In genomic region chr5:95631265-95631957, GRCh38 we compare ENCODE assay signal across 9 cellular contexts. TPM values are rescaled to one million over a fixed set of nuclear protein-coding genes. Genes with fewer than 3 reads are reported as not detected.
A peak's percentile ranks its signal among the peaks of the same experiment; 100 is the strongest.
DNase-seq lines count a peak whose midpoint lies in the region; ATAC-seq and TF ChIP-seq lines count a peak whose summit lies in the region.
"Had no signal": no experiment of that assay in that cellular context is flagged by ENCODE, and none has a peak within 500 bp of the region (broad histone marks: within the 10 kb centered on the region; RNA-seq: fewer than 3 reads in every experiment).

No MANE protein-coding gene starts in this region.

- peak overlapping the region; percentile 96 for H3K27ac Mint-ChIP-seq in activated CD8-positive, alpha-beta T cell treated with anti-CD3 and anti-CD28 coated beads for 36 hours

- peaks cover 18% of the 10 kb centered on the region for H3K4me1 Mint-ChIP-seq in activated CD8-positive, alpha-beta T cell treated with anti-CD3 and anti-CD28 coated beads for 36 hours (ENCODE audit: low read depth)

- no peaks in the 10 kb centered on the region for H3K27me3 ChIP-seq in left lung
- no peaks in the 10 kb centered on the region for H3K27me3 ChIP-seq in prostate gland (replicated peaks; ENCODE audit: insufficient read depth)

- TF ChIP-seq POLR2A in prostate gland (IDR thresholded peaks at IDR 0.05): no peak

- H3K27ac ChIP-seq in left lung (no peak overlapping the region), prostate gland (no peak overlapping the region)

- peak; percentile 3 for ATAC-seq in HG02798 (IDR thresholded peaks at IDR 0.05; ENCODE audit: poor library complexity, unreplicated experiment)
- ATAC-seq in activated CD8-positive, alpha-beta T cell treated with anti-CD3 and anti-CD28 coated beads for 36 hours: peak; percentile 7
- ATAC-seq in left lung: peak; percentile 30

- TF ChIP-seq CTCF in activated CD8-positive, alpha-beta T cell treated with anti-CD3 and anti-CD28 coated beads for 36 hours (IDR thresholded peaks at IDR 0.05): no peak
- TF ChIP-seq CTCF in left lung (IDR thresholded peaks at IDR 0.05) (no peak), prostate gland (IDR thresholded peaks at IDR 0.05) (no peak)

- peaks cover 5% of the 10 kb centered on the region for H3K36me3 Mint-ChIP-seq in activated CD8-positive, alpha-beta T cell treated with anti-CD3 and anti-CD28 coated beads for 36 hours (ENCODE audit: low read depth)

- POLR2A ChIA-PET in activated CD8-positive, alpha-beta T cell treated with anti-CD3 and anti-CD28 coated beads for 36 hours (lab: Charles Lee): interaction anchor here (1.0 to 2.7 kb wide), 5 partner anchors 9 to 239 kb away, joined by 3 to 23 read pairs (median 5); no protein-coding TSS in a partner anchor

- no peaks in the 10 kb centered on the region for H3K9me3 ChIP-seq in left lung
- H3K9me3 ChIP-seq in prostate gland: no peaks in the 10 kb centered on the region

- H3K36me3 ChIP-seq in left lung (no peaks in the 10 kb centered on the region), prostate gland (no peaks in the 10 kb centered on the region)

- intact Hi-C loops in activated CD8-positive, alpha-beta T cell treated with anti-CD3 and anti-CD28 coated beads for 36 hours (cut with micrococcal nuclease): no loop called here
- intact Hi-C loops in left lung (cut with DNase I) (no loop called here), prostate gland (cut with DNase I) (no loop called here)

- no peaks in the 10 kb centered on the region for H3K27me3 Mint-ChIP-seq in activated CD8-positive, alpha-beta T cell treated with anti-CD3 and anti-CD28 coated beads for 36 hours

- H3K4me3 ChIP-seq in left lung (no peak overlapping the region), prostate gland (no peak overlapping the region)

- DNase-seq in Daoy (ENCODE audit: low read depth): peak; percentile 41
- DNase-seq in activated CD8-positive, alpha-beta T cell treated with anti-CD3 and anti-CD28 coated beads for 36 hours: no peak
- no peak for DNase-seq in left lung
- DNase-seq in hypothalamus (lab: John Stamatoyannopoulos, UW): no peak
- no peak for DNase-seq in epidermal melanocyte (ENCODE audit: insufficient read length, low spot score)
- DNase-seq in SIG-M5 (lab: John Stamatoyannopoulos, UW): no peak
- DNase-seq in prostate gland (ENCODE audit: low spot score): no peak
- DNase-seq: anterior cingulate cortex had no signal

- peak overlapping the region; percentile 34 for H3K4me3 Mint-ChIP-seq in activated CD8-positive, alpha-beta T cell treated with anti-CD3 and anti-CD28 coated beads for 36 hours

- H3K4me1 ChIP-seq in left lung: peaks cover 0 to 12% of the 10 kb centered on the region in 2 donors
- no peaks in the 10 kb centered on the region for H3K4me1 ChIP-seq in prostate gland (replicated peaks)

- H3K9me3 Mint-ChIP-seq in activated CD8-positive, alpha-beta T cell treated with anti-CD3 and anti-CD28 coated beads for 36 hours: peaks cover 5% of the 10 kb centered on the region

- CTCF ChIA-PET in activated CD8-positive, alpha-beta T cell treated with anti-CD3 and anti-CD28 coated beads for 36 hours (lab: Charles Lee): interaction anchor here (1.1 to 2.7 kb wide), 9 partner anchors 8 to 150 kb away, joined by 3 to 14 read pairs (median 4); partner anchors contain the start of genes GPR150 and RFESD

- 65% methylated on average over 2 of the region's 2 CpGs for WGBS in prostate gland

RNA-seq across cellular contexts. Expression of gene GPR150, which starts 11.5 kb away (rescaled TPM):
- 0.29 TPM in 1 of 2 replicates, not detected in the other for total RNA-seq in Daoy (2014; rRNA removed; shearing (Covaris generic))
- under 1 TPM; 0.45 to 0.76 TPM for total RNA-seq in activated CD8-positive, alpha-beta T cell treated with anti-CD3 and anti-CD28 coated beads for 36 hours
- total RNA-seq in left lung: under 1 TPM; 0.16 to 0.26 TPM
- total RNA-seq in prostate gland: 1 to 10 TPM in 1 of 2 donors, under 1 TPM in 1; 0.51 to 3.0 TPM

RNA-seq across cellular contexts. Expression of gene RFESD, which starts 15.2 kb away (rescaled TPM):
- 2.3 and 6.8 TPM in 2 replicates for total RNA-seq in Daoy (2014; rRNA removed; shearing (Covaris generic))
- 1 to 10 TPM; 9.2 to 9.8 TPM for total RNA-seq in activated CD8-positive, alpha-beta T cell treated with anti-CD3 and anti-CD28 coated beads for 36 hours
- total RNA-seq in left lung (1 to 10 TPM; 2.7 TPM), prostate gland (10 to 100 TPM in 1 of 2 donors, 1 to 10 TPM in 1; 4.0 to 14.8 TPM)

RNA-seq across cellular contexts. Expression of gene SPATA9, which starts 51.4 kb away (rescaled TPM):
- 1.5 TPM in 1 of 2 replicates, not detected in the other for total RNA-seq in Daoy (2014; rRNA removed; shearing (Covaris generic))
- not detected for total RNA-seq in activated CD8-positive, alpha-beta T cell treated with anti-CD3 and anti-CD28 coated beads for 36 hours
- total RNA-seq in left lung (under 1 TPM; 0.31 to 0.52 TPM), prostate gland (1 to 10 TPM in 1 of 2 donors, not detected in 1; 2.3 TPM)
